Comparison of ENCODE assay signal across 17 cellular contexts in genomic region chr1:23774174-23774880, GRCh38. TPM values are rescaled to one million over a fixed set of nuclear protein-coding genes. Genes with fewer than 3 reads are reported as not detected.
DNase-seq lines count a peak whose midpoint lies in the region; ATAC-seq and TF ChIP-seq lines count a peak whose summit lies in the region.
"Had no signal": no experiment of that assay in that cellular context is flagged by ENCODE, and none has a peak within 500 bp of the region (broad histone marks: within the 10 kb centered on the region; RNA-seq: fewer than 3 reads in every experiment).

No MANE protein-coding gene starts in this region.

- peak overlapping the region; percentile 14 for H3K27ac Mint-ChIP-seq in CD8-positive, alpha-beta T cell
- peak overlapping the region; percentile 44 for H3K27ac Mint-ChIP-seq in activated T-helper 17 cell treated with anti-CD3 and anti-CD28 coated beads, Interleukin-2, amount 50 U/mL, for 72 hours
- no peak overlapping the region for H3K27ac Mint-ChIP-seq in neural progenitor cell
- H3K27ac Mint-ChIP-seq: B cell, HFFc6 had no signal

- TF ChIP-seq CTCF in CD8-positive, alpha-beta T cell (IDR thresholded peaks at IDR 0.05): no peak
- no peak for TF ChIP-seq CTCF in neural progenitor cell (IDR thresholded peaks at IDR 0.05)

- H4K20me1 ChIP-seq in neural progenitor cell (ENCODE audit: low read depth): peaks cover 8% of the 10 kb centered on the region

- peaks cover 16% of the 10 kb centered on the region for H3F3A ChIP-seq in neural progenitor cell (ENCODE audit: low read depth)

- peaks cover 30% of the 10 kb centered on the region for H3K79me2 ChIP-seq in neural progenitor cell (ENCODE audit: low read depth)

- H3K9me3 Mint-ChIP-seq in CD8-positive, alpha-beta T cell: no peaks in the 10 kb centered on the region
- no peaks in the 10 kb centered on the region for H3K9me3 Mint-ChIP-seq in activated T-helper 17 cell treated with anti-CD3 and anti-CD28 coated beads, Interleukin-2, amount 50 U/mL, for 72 hours
- no peaks in the 10 kb centered on the region for H3K9me3 Mint-ChIP-seq in neural progenitor cell
- H3K9me3 Mint-ChIP-seq: CD4-positive, CD25-positive, alpha-beta regulatory T cell; HFFc6 had no signal

- H3K4me3 ChIP-seq in CD8-positive, alpha-beta T cell (ENCODE audit: low read depth, low read length): no peak overlapping the region
- H3K4me3 ChIP-seq in neural progenitor cell: no peak overlapping the region
- H3K4me3 ChIP-seq: MG63, SJSA1 had no signal

- CTCF ChIA-PET in CD8-positive, alpha-beta T cell (lab: Charles Lee): interaction anchor here (4.0 to 4.8 kb wide), 2 partner anchors 36 to 143 kb away, joined by 14 to 21 read pairs; no protein-coding TSS in a partner anchor

- no peaks in the 10 kb centered on the region for H3K27me3 ChIP-seq in CD8-positive, alpha-beta T cell (ENCODE audit: insufficient read depth, low read length)
- no peaks in the 10 kb centered on the region for H3K27me3 ChIP-seq in neural progenitor cell
- H3K27me3 ChIP-seq: MG63, SJSA1 had no signal

- H3K9me3 ChIP-seq in CD8-positive, alpha-beta T cell (ENCODE audit: low read length): no peaks in the 10 kb centered on the region
- H3K9me3 ChIP-seq in neural progenitor cell (ENCODE audit: low read depth): no peaks in the 10 kb centered on the region
- H3K9me3 ChIP-seq: MG63, SJSA1 had no signal

- POLR2A ChIA-PET in CD8-positive, alpha-beta T cell (lab: Charles Lee): no interaction called here

- ATAC-seq in CD8-positive, alpha-beta T cell: no peak
- no peak for ATAC-seq in activated T-helper 17 cell treated with anti-CD3 and anti-CD28 coated beads, Interleukin-2, amount 50 U/mL, for 72 hours (replicated peaks)
- no peak for ATAC-seq in GM18517 (IDR thresholded peaks at IDR 0.05; ENCODE audit: unreplicated experiment)
- ATAC-seq in HG02973 (IDR thresholded peaks at IDR 0.05; ENCODE audit: unreplicated experiment): no peak

- no peak overlapping the region for H2AFZ ChIP-seq in neural progenitor cell (replicated peaks)

- intact Hi-C loops in CD8-positive, alpha-beta T cell (cut with DNase I, micrococcal nuclease): loop anchor here in 1 of 2 experiments (10.0 kb wide), 1 partner anchor 50 kb away; the partner anchor contains the start of gene HMGCL
- intact Hi-C loops in head of caudate nucleus (cut with DNase I): loop anchor here (10.0 kb wide), 1 partner anchor 90 kb away; the partner anchor contains the start of gene FUCA1

- H3K4me3 Mint-ChIP-seq in CD8-positive, alpha-beta T cell: no peak overlapping the region
- no peak overlapping the region for H3K4me3 Mint-ChIP-seq in activated T-helper 17 cell treated with anti-CD3 and anti-CD28 coated beads, Interleukin-2, amount 50 U/mL, for 72 hours
- no peak overlapping the region for H3K4me3 Mint-ChIP-seq in neural progenitor cell
- H3K4me3 Mint-ChIP-seq: B cell, HFFc6 had no signal

- no peak overlapping the region for H3K4me2 ChIP-seq in neural progenitor cell

- no peaks in the 10 kb centered on the region for H3K36me3 ChIP-seq in CD8-positive, alpha-beta T cell (ENCODE audit: insufficient read depth, low read length)
- H3K36me3 ChIP-seq in neural progenitor cell: no peaks in the 10 kb centered on the region
- H3K36me3 ChIP-seq: MG63 had no signal

- no peaks in the 10 kb centered on the region for H3K27me3 Mint-ChIP-seq in CD8-positive, alpha-beta T cell (ENCODE audit: low read depth)
- H3K27me3 Mint-ChIP-seq in activated T-helper 17 cell treated with anti-CD3 and anti-CD28 coated beads, Interleukin-2, amount 50 U/mL, for 72 hours: no peaks in the 10 kb centered on the region
- H3K27me3 Mint-ChIP-seq in neural progenitor cell (ENCODE audit: insufficient read depth, low read depth): no peaks in the 10 kb centered on the region
- H3K27me3 Mint-ChIP-seq: B cell; CD4-positive, CD25-positive, alpha-beta regulatory T cell had no signal

- H3K9ac ChIP-seq in neural progenitor cell: peak overlapping the region; percentile 29

- peaks cover 15% of the 10 kb centered on the region for H3K36me3 Mint-ChIP-seq in CD8-positive, alpha-beta T cell
- peaks cover 3% of the 10 kb centered on the region for H3K36me3 Mint-ChIP-seq in activated T-helper 17 cell treated with anti-CD3 and anti-CD28 coated beads, Interleukin-2, amount 50 U/mL, for 72 hours (ENCODE audit: low read depth)
- H3K36me3 Mint-ChIP-seq in neural progenitor cell: no peaks in the 10 kb centered on the region
- H3K36me3 Mint-ChIP-seq: CD4-positive, CD25-positive, alpha-beta regulatory T cell had no signal

- H3K4me1 Mint-ChIP-seq in CD8-positive, alpha-beta T cell (ENCODE audit: low read depth): peaks cover 41% of the 10 kb centered on the region
- peaks cover 3% of the 10 kb centered on the region for H3K4me1 Mint-ChIP-seq in activated T-helper 17 cell treated with anti-CD3 and anti-CD28 coated beads, Interleukin-2, amount 50 U/mL, for 72 hours
- H3K4me1 Mint-ChIP-seq in neural progenitor cell: peaks cover 14% of the 10 kb centered on the region

- H3K4me1 ChIP-seq in CD8-positive, alpha-beta T cell (ENCODE audit: insufficient read depth, low read length): peaks cover 14% of the 10 kb centered on the region
- H3K4me1 ChIP-seq in neural progenitor cell: peaks cover 12% of the 10 kb centered on the region

- DNase-seq in CD8-positive, alpha-beta T cell: no peak
- DNase-seq in DMS79 (lab: John Stamatoyannopoulos, UW) (peak; percentile 86), neural progenitor cell (ENCODE audit: low spot score) (no peak), head of caudate nucleus (no peak), amniotic stem cell (lab: John Stamatoyannopoulos, UW) (no peak)
- DNase-seq: CD4-positive, CD25-positive, alpha-beta regulatory T cell; HFFc6; MG63; NCI-H1092 treated with DMSO at 0.1 percent for 48 hours; NCI-H226; NCI-H526; NK-92 treated with Interleukin-12 subunit alpha and Interleukin-12 subunit beta, amount 100 ng/mL, for 24 hours had no signal

- H3K27ac ChIP-seq in CD8-positive, alpha-beta T cell (ENCODE audit: low read depth, low read length): no peak overlapping the region
- H3K27ac ChIP-seq in neural progenitor cell: no peak overlapping the region
- H3K27ac ChIP-seq: SJSA1 had no signal

RNA-seq across cellular contexts. Expression of gene PITHD1, which starts 3.9 kb away (rescaled TPM):
- 100 to 1,000 TPM; 112 to 117 TPM for total RNA-seq in CD8-positive, alpha-beta T cell
- total RNA-seq in activated T-helper 17 cell treated with anti-CD3 and anti-CD28 coated beads, Interleukin-2, amount 50 U/mL, for 72 hours: 10 to 100 TPM; 60.7 to 93.9 TPM
- 63.7 and 72.5 TPM in 2 replicates for total RNA-seq in neural progenitor cell (ENCODE audit: low replicate concordance)

RNA-seq across cellular contexts. Expression of gene LYPLA2, which starts 16.6 kb away (rescaled TPM):
- total RNA-seq in CD8-positive, alpha-beta T cell: 10 to 100 TPM; 39.3 to 40.4 TPM
- 10 to 100 TPM; 70.0 to 94.8 TPM for total RNA-seq in activated T-helper 17 cell treated with anti-CD3 and anti-CD28 coated beads, Interleukin-2, amount 50 U/mL, for 72 hours
- total RNA-seq in neural progenitor cell (ENCODE audit: low replicate concordance): 41.8 and 102 TPM in 2 replicates

RNA-seq across cellular contexts. Expression of gene GALE, which starts 26.2 kb away (rescaled TPM):
- 1 to 10 TPM; 4.6 to 4.7 TPM for total RNA-seq in CD8-positive, alpha-beta T cell
- total RNA-seq in activated T-helper 17 cell treated with anti-CD3 and anti-CD28 coated beads, Interleukin-2, amount 50 U/mL, for 72 hours: 10 to 100 TPM; 56.6 to 57.1 TPM
- 15.6 and 24.2 TPM in 2 replicates for total RNA-seq in neural progenitor cell (ENCODE audit: low replicate concordance)

RNA-seq across cellular contexts. Expression of gene ELOA, which starts 31.1 kb away (rescaled TPM):
- 10 to 100 TPM; 41.5 to 43.3 TPM for total RNA-seq in CD8-positive, alpha-beta T cell
- total RNA-seq in activated T-helper 17 cell treated with anti-CD3 and anti-CD28 coated beads, Interleukin-2, amount 50 U/mL, for 72 hours: 10 to 100 TPM; 30.1 to 48.5 TPM
- total RNA-seq in neural progenitor cell (ENCODE audit: low replicate concordance): 29.1 and 30.0 TPM in 2 replicates

RNA-seq across cellular contexts. Expression of gene HMGCL, which starts 50.9 kb away (rescaled TPM):
- total RNA-seq in CD8-positive, alpha-beta T cell: 10 to 100 TPM in 1 of 2 experiments, 1 to 10 TPM in 1; 9.2 to 10.2 TPM
- 10 to 100 TPM; 26.3 to 82.1 TPM for total RNA-seq in activated T-helper 17 cell treated with anti-CD3 and anti-CD28 coated beads, Interleukin-2, amount 50 U/mL, for 72 hours
- 20.7 and 30.7 TPM in 2 replicates for total RNA-seq in neural progenitor cell (ENCODE audit: low replicate concordance)
